Comparison of ENCODE assay signal across 2 cellular contexts in the genomic region with DNA sequence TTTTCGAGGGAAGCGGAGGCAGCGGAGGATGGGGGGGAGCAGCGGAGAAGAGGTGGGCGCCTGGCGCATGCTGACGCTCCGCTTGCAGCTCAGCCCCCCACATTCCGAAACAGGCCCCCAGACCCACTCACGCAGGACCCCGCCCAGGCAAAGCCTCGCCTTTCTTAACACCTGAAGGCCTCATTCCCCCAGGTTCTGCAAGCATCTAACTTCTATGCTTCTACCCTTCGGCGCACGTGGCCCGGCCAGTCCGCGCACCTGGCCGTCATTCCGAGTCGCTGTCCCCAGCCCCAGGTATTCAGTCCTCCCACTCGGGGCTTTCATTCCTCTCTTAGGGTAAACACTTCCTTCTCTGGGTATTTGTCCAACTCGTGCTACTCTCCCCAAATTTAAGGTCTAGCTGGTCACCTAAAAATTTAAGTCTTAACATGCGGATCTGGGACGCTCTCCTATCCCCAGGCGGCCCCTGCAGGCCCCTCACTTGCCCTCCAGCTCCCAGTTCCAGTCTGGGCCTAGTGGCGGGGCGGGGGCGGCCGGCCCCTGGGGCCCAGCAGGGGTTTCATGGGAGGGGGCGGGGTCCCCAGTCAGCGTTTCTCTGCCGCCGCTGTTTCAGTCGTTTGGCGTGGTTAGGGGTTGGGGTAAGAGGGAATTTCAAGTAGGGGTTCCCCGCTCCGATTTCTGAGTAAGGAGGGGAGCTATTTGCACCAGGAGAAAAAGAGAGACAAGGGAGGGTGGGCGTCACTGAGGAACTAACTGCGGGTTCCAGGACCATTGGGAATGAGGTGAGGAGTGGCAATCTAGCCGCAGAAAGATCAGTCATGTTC.
A peak's percentile ranks its signal among the peaks of the same experiment; 100 is the strongest.
TF ChIP-seq lines count a peak whose summit lies in the region.

No MANE protein-coding gene starts in this region.

TF ChIP-seq in SK-N-SH, 30 proteins besides CTCF, POLR2A, EP300 and RAD21:
- TF ChIP-seq, protein P1, sequence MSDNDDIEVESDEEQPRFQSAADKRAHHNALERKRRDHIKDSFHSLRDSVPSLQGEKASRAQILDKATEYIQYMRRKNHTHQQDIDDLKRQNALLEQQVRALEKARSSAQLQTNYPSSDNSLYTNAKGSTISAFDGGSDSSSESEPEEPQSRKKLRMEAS (IDR thresholded peaks at IDR 0.05; ENCODE audit: low read depth), result peak; percentile 56; the same call in 1 of the 2 replicates
- no peak for TF ChIP-seq RFX5 (IDR thresholded peaks at IDR 0.05; ENCODE audit: low read length)
- 0 out of 2 replicates have a peak, but pooled peaks have one; percentile 14 for TF ChIP-seq TAF1 (IDR thresholded peaks at IDR 0.05; ENCODE audit: borderline replicate concordance, low read depth, low read length)
- peak; percentile 67; the same call in 1 of the 2 replicates for TF ChIP-seq MXI1 (IDR thresholded peaks at IDR 0.05; ENCODE audit: low read depth, low read length)

TF ChIP-seq in SK-N-SH treated with all-trans-retinoic acid at 6 μM for 48 hours, 23 proteins besides CTCF, POLR2A, EP300 and RAD21:
- no peak for TF ChIP-seq ZFP30 (CRISPR knock-in tag; IDR thresholded peaks at IDR 0.05)
- TF ChIP-seq, protein P2, sequence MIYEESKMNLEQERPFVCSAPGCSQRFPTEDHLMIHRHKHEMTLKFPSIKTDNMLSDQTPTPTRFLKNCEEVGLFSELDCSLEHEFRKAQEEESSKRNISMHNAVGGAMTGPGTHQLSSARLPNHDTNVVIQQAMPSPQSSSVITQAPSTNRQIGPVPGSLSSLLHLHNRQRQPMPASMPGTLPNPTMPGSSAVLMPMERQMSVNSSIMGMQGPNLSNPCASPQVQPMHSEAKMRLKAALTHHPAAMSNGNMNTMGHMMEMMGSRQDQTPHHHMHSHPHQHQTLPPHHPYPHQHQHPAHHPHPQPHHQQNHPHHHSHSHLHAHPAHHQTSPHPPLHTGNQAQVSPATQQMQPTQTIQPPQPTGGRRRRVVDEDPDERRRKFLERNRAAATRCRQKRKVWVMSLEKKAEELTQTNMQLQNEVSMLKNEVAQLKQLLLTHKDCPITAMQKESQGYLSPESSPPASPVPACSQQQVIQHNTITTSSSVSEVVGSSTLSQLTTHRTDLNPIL (CRISPR knock-in tag; IDR thresholded peaks at IDR 0.05; ENCODE audit: low read depth), result no peak
